Comparison of ENCODE assay signal across 9 cellular contexts in the genomic region with DNA sequence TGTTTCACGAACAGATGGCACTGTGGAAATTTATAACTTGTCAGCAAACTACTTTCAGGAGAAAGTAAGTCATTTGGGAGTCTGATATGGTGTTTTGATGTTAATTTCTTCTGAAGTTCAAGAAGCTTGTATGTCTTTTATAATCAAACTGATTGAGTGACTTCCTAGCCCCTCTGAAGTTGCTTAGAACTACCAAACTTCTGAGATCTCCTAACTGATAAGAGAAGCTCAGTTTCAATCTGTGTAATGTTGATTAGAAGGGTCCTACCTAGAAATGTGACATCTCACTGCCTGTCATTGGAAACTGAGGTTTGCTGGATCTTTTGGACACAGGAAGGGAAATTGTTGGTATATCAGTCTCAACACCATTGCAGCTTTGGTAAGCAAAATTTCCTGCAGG. TPM values are rescaled to one million over a fixed set of nuclear protein-coding genes. Genes with fewer than 3 reads are reported as not detected.
DNase-seq lines count a peak whose midpoint lies in the region; ATAC-seq and TF ChIP-seq lines count a peak whose summit lies in the region.
"Had no signal": no experiment of that assay in that cellular context is flagged by ENCODE, and none has a peak within 500 bp of the region (broad histone marks: within the 10 kb centered on the region; RNA-seq: fewer than 3 reads in every experiment).

No MANE protein-coding gene starts in this region.

- H3K36me3 ChIP-seq in Panc1 (ENCODE audit: control insufficient read depth, insufficient read depth, low read length) (peaks cover 9% of the 10 kb centered on the region), trophoblast cell (ENCODE audit: control insufficient read depth in 1 of 2, insufficient read depth in 2 of 2, low read length in 2 of 2) (peaks cover 8 to 14% of the 10 kb centered on the region in 2 experiments), ascending aorta (peaks cover 2 to 18% of the 10 kb centered on the region in 2 donors)

- peak overlapping the region; percentile 98 for H3K4ac ChIP-seq in trophoblast cell (ENCODE audit: low read depth, low read length)

- H3K27me3 ChIP-seq in Panc1 (ENCODE audit: control insufficient read depth, insufficient read depth, low read length) (no peaks in the 10 kb centered on the region), trophoblast cell (ENCODE audit: insufficient read depth, low read length) (no peaks in the 10 kb centered on the region), ascending aorta (no peaks in the 10 kb centered on the region)

- H3K9ac ChIP-seq in trophoblast cell (ENCODE audit: low read length) = peak overlapping the region; percentile 12

- no peak overlapping the region for H2BK12ac ChIP-seq in trophoblast cell (ENCODE audit: low read length)

- H3K27ac ChIP-seq in Panc1 (ENCODE audit: low read length) (peak overlapping the region; percentile 87), trophoblast cell (ENCODE audit: low read depth, low read length) (no peak overlapping the region), ascending aorta (no peak overlapping the region)

- ATAC-seq in Panc1 = no peak

- no peak overlapping the region for H2BK5ac ChIP-seq in trophoblast cell (ENCODE audit: low read depth, low read length, poor library complexity)

- peaks cover 14% of the 10 kb centered on the region for H3K79me1 ChIP-seq in trophoblast cell (ENCODE audit: low read length)

- H3K4me3 ChIP-seq in GM08714 (ENCODE audit: low read length) = peak overlapping the region; percentile 100
- H3K4me3 ChIP-seq in Panc1 (ENCODE audit: low read depth in 2 of 2, low read length in 2 of 2) = peak overlapping the region; percentile 61 to 85
- peak overlapping the region; percentile 86 for H3K4me3 ChIP-seq in epithelial cell of esophagus (ENCODE audit: low read length)
- H3K4me3 ChIP-seq in trophoblast cell (ENCODE audit: low read depth, low read length) = no peak overlapping the region
- peak overlapping the region in 1 of 2 donors; percentile 91 for H3K4me3 ChIP-seq in ascending aorta

- H4K12ac ChIP-seq in trophoblast cell (ENCODE audit: low read depth, low read length) = no peak overlapping the region

- H3K23ac ChIP-seq in trophoblast cell (ENCODE audit: low read length) = no peak overlapping the region

- H4K91ac ChIP-seq in trophoblast cell (ENCODE audit: low read depth, low read length) = no peak overlapping the region

- intact Hi-C loops in Panc1 (cut with micrococcal nuclease; ENCODE audit: unreplicated experiment) = no loop called here
- intact Hi-C loops in ascending aorta (cut with DNase I) = loop anchor here (5.0 kb wide), 1 partner anchor 54 kb away; the partner anchor contains the start of gene SNTB2

- CTCF ChIA-PET in Panc1 (lab: Charles Lee) = no interaction called here

- DNase-seq in Panc1 (ENCODE audit: low read depth, low spot score) = no peak
- no peak for DNase-seq in epithelial cell of esophagus (ENCODE audit: low read depth)
- no peak for DNase-seq in trophoblast cell
- DNase-seq in ascending aorta (ENCODE audit: low spot score in 2 of 2) = no peak
- DNase-seq in DMS153 treated with DMSO at 0.1 percent for 48 hours (lab: John Stamatoyannopoulos, UW; ENCODE audit: unreplicated experiment) = no peak
- no peak for DNase-seq in NCI-H82 (lab: John Stamatoyannopoulos, UW)
- DNase-seq in AG08395 (ENCODE audit: low spot score) = no peak
- DNase-seq: head of caudate nucleus had no signal

- POLR2A ChIA-PET in Panc1 (lab: Charles Lee) = interaction anchor here (0.5 to 0.6 kb wide), 4 partner anchors 18 to 821 kb away, joined by 3 to 5 read pairs (median 3); no protein-coding TSS in a partner anchor

- WGBS in trophoblast cell (ENCODE audit: extremely low coverage, insufficient coverage, insufficient read length) = no CpG with 5 or more reads among the region's 1 CpG

- H2BK120ac ChIP-seq in trophoblast cell (ENCODE audit: insufficient read depth, low read length, poor library complexity) = no peak overlapping the region

- TF ChIP-seq CTCF in Panc1 (IDR thresholded peaks at IDR 0.05) (no peak), epithelial cell of esophagus (IDR thresholded peaks at IDR 0.05; ENCODE audit: insufficient read depth, low read depth, low read length, missing control alignments) (no peak), ascending aorta (IDR thresholded peaks at IDR 0.05) (no peak)

- no peak overlapping the region for H2AK5ac ChIP-seq in trophoblast cell (ENCODE audit: low read length)

- H3K9me3 ChIP-seq in Panc1 (ENCODE audit: control insufficient read depth, insufficient read depth, low read depth, low read length) = no peaks in the 10 kb centered on the region
- no peaks in the 10 kb centered on the region for H3K9me3 ChIP-seq in trophoblast cell (ENCODE audit: insufficient read depth, low read depth, low read length)
- no peaks in the 10 kb centered on the region for H3K9me3 ChIP-seq in ascending aorta

- H3K18ac ChIP-seq in trophoblast cell (ENCODE audit: low read length) = no peak overlapping the region

- peaks cover 21% of the 10 kb centered on the region for H3K79me2 ChIP-seq in trophoblast cell (ENCODE audit: control insufficient read depth, insufficient read depth, low read length, poor library complexity)

- H2AFZ ChIP-seq in trophoblast cell (ENCODE audit: insufficient read depth, low read length, poor library complexity) = no peak overlapping the region

- H4K8ac ChIP-seq in trophoblast cell (ENCODE audit: low read depth, low read length) = no peak overlapping the region

- in situ Hi-C loops in Panc1 (cut with HindIII; ENCODE audit: low pct_unique_long_range_greater_than_20kb, low sequenced_read_pairs) = no loop called here

- H3K14ac ChIP-seq in trophoblast cell (ENCODE audit: low read length) = no peak overlapping the region

- BruUV-seq in Panc1 (replicated peaks; lab: Mats Ljungman, UMichigan) = no TSS peak

- H3K4me1 ChIP-seq in Panc1 (ENCODE audit: control insufficient read depth, insufficient read depth, low read length) = peaks cover 17% of the 10 kb centered on the region
- no peaks in the 10 kb centered on the region for H3K4me1 ChIP-seq in trophoblast cell (ENCODE audit: control insufficient read depth in 1 of 2, insufficient read depth in 2 of 2, low read length in 2 of 2)
- H3K4me1 ChIP-seq in ascending aorta = peaks cover 3 to 13% of the 10 kb centered on the region in 2 donors

- peak overlapping the region; percentile 84 for H3K4me2 ChIP-seq in trophoblast cell (ENCODE audit: low read length)

RNA-seq across cellular contexts. Expression of gene UTP4, which starts 1.1 kb away (rescaled TPM):
- total RNA-seq in Panc1 (2021; ENCODE audit: unreplicated experiment) = 61.7 TPM
- polyA plus RNA-seq in Panc1 (2012; ENCODE audit: insufficient read length) = 41.6 TPM
- polyA plus RNA-seq in trophoblast cell (2013) = 30.0 and 32.5 TPM in 2 replicates
- total RNA-seq in ascending aorta = 45.9 TPM

RNA-seq across cellular contexts. Expression of gene CHTF8, which starts 1.2 kb away (rescaled TPM):
- total RNA-seq in Panc1 (2021; ENCODE audit: unreplicated experiment) = 116 TPM
- polyA plus RNA-seq in Panc1 (2012; ENCODE audit: insufficient read length) = 85.0 TPM
- polyA plus RNA-seq in trophoblast cell (2013) = 99.6 and 102 TPM in 2 replicates
- total RNA-seq in ascending aorta = 41.3 TPM

RNA-seq across cellular contexts. Expression of gene HAS3, which starts 28.1 kb away (rescaled TPM):
- total RNA-seq in Panc1 (2021; ENCODE audit: unreplicated experiment) = 6.9 TPM
- 5.0 TPM for polyA plus RNA-seq in Panc1 (2012; ENCODE audit: insufficient read length)
- polyA plus RNA-seq in trophoblast cell (2013) = 0.31 and 0.49 TPM in 2 replicates
- not detected for total RNA-seq in ascending aorta

RNA-seq across cellular contexts. Expression of gene SNTB2, which starts 53.4 kb away (rescaled TPM):
- 40.8 TPM for total RNA-seq in Panc1 (2021; ENCODE audit: unreplicated experiment)
- 13.5 TPM for polyA plus RNA-seq in Panc1 (2012; ENCODE audit: insufficient read length)
- polyA plus RNA-seq in trophoblast cell (2013) = 5.3 TPM in 2 replicates
- total RNA-seq in ascending aorta = 19.7 TPM
